Comparison of ENCODE assay signal across 24 cellular contexts in the genomic region with DNA sequence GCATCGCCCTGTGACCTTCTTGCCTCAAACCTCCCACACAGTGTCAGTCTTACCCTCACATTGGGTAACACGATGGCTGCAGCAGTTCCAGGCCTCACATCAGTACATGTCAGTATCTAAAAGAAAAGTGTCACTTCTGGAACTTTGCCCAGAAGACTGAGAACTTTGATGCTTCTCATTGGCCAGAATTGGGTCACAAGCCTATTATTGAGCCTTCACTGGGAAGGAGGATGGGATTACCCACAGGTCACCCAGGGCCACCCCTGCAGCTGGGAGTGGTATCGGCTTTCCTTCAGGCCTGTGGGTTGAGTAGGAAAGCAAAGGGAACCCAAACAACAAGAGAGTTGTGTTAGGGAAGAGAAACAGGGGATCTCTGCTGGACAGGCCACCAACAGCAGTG.
DNase-seq lines count a peak whose midpoint lies in the region; ATAC-seq lines count a peak whose summit lies in the region.
"Had no signal": no experiment of that assay in that cellular context is flagged by ENCODE, and none has a peak within 500 bp of the region (broad histone marks: within the 10 kb centered on the region; RNA-seq: fewer than 3 reads in every experiment).

No MANE protein-coding gene starts in this region.

- DNase-seq in NCI-H748 (lab: John Stamatoyannopoulos, UW; ENCODE audit: unreplicated experiment) = peak; percentile 5
- DNase-seq in NCI-H748 treated with DMSO at 0.1 percent for 48 hours (lab: John Stamatoyannopoulos, UW) = no peak
- DNase-seq in NCI-H82 (lab: John Stamatoyannopoulos, UW) = peak; percentile 96
- no peak for DNase-seq in A172 (ENCODE audit: low spot score)
- no peak for DNase-seq in mesenteric fat pad (ENCODE audit: low spot score)
- DNase-seq in amygdala (lab: John Stamatoyannopoulos, UW) = no peak
- DNase-seq: activated CD4-positive, CD25-positive, alpha-beta regulatory T cell treated with anti-CD3 and anti-CD28 coated beads, Interleukin-2, amount 50 U/mL, for 72 hours; activated CD8-positive, alpha-beta memory T cell treated with anti-CD3 and anti-CD28 coated beads for 24 hours; activated naive CD4-positive, alpha-beta T cell; activated T-cell treated with anti-CD3 and anti-CD28 coated beads, Interleukin-2, amount 50 U/mL, for 24 hours; adrenal gland; BE2C; esophagus squamous epithelium; GOT3; hypothalamus; Kasumi-1; naive thymus-derived CD8-positive, alpha-beta T cell; NCI-H1048; NCI-H2029; right lobe of liver had no signal

- ATAC-seq in HG02588 (IDR thresholded peaks at IDR 0.05; ENCODE audit: unreplicated experiment) = no peak
- ATAC-seq: gastroesophageal sphincter; naive thymus-derived CD8-positive, alpha-beta T cell; right lobe of liver had no signal

- peaks cover 33% of the 10 kb centered on the region for H3K4me1 ChIP-seq in iPS-18a (ENCODE audit: control insufficient read depth, low read depth, low read length)
- H3K4me1 ChIP-seq: adrenal gland, BE2C, esophagus squamous epithelium, gastroesophageal sphincter, right lobe of liver had no signal

- H3K27ac ChIP-seq in iPS-18a (ENCODE audit: low read length) = peak overlapping the region; percentile 55
- H3K27ac ChIP-seq: adrenal gland, coronary artery, esophagus squamous epithelium, gastroesophageal sphincter, right lobe of liver had no signal

- H3K36me3 ChIP-seq in iPS-18a (ENCODE audit: control insufficient read depth, low read depth, low read length) = no peaks in the 10 kb centered on the region
- H3K36me3 ChIP-seq: adrenal gland, BE2C, esophagus squamous epithelium, gastroesophageal sphincter, right lobe of liver had no signal

- H3K4me3 ChIP-seq in iPS-18a (ENCODE audit: low read length) = peak overlapping the region; percentile 64
- H3K4me3 ChIP-seq: adrenal gland, coronary artery, esophagus squamous epithelium, gastroesophageal sphincter, right lobe of liver had no signal

- no peaks in the 10 kb centered on the region for H3K9me3 ChIP-seq in iPS-18a (ENCODE audit: control insufficient read depth, low read depth, low read length)
- H3K9me3 ChIP-seq: adrenal gland, BE2C, esophagus squamous epithelium, gastroesophageal sphincter, right lobe of liver had no signal

- no peaks in the 10 kb centered on the region for H3K27me3 ChIP-seq in iPS-18a (ENCODE audit: control insufficient read depth, insufficient read depth, low read length)
- H3K27me3 ChIP-seq: adrenal gland, BE2C, esophagus squamous epithelium, gastroesophageal sphincter, right lobe of liver had no signal

- H3K9ac ChIP-seq in iPS-18a (ENCODE audit: low read length) = peak overlapping the region; percentile 24

Comparison
In these comparisons a context has a peak if more than half of its experiments do, and no peak if none do; other contexts are left out.
1. DNase-seq: peak in NCI-H748 (single experiment) and NCI-H82 (single experiment); none in NCI-H748 treated with DMSO at 0.1 percent for 48 hours (single experiment), A172 (single experiment), mesenteric fat pad (single experiment) and amygdala (0 of 56).